ENCODE assay signal across 2 cellular contexts in the genomic region with DNA sequence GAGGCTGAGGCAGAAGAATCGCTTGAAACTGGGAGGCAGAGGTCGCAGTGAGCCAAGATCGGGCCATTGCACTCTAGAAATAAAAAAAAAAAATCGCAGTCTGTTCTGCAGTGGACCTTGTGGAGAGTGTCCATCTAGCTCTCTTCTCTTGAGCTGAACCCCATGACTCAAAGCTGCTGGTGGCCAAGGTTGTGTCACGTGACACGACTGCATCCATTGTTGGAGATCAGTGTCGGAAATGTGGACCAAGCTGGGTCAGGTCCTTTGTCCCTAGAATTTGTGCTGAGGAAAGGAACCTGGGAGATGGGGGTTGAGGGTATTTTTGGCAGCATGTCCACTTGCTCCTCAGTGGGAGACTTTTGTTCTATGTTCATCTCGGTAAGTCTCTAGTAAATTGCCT.
TF ChIP-seq lines count a peak whose summit lies in the region.

No MANE protein-coding gene starts in this region.

TF ChIP-seq in HepG2, 621 proteins besides CTCF, POLR2A, EP300 and RAD21:
- TF ChIP-seq, protein P1, sequence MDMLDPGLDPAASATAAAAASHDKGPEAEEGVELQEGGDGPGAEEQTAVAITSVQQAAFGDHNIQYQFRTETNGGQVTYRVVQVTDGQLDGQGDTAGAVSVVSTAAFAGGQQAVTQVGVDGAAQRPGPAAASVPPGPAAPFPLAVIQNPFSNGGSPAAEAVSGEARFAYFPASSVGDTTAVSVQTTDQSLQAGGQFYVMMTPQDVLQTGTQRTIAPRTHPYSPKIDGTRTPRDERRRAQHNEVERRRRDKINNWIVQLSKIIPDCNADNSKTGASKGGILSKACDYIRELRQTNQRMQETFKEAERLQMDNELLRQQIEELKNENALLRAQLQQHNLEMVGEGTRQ (IDR thresholded peaks at IDR 0.05; ENCODE audit: low read depth, low read length): peak; percentile 83
- TF ChIP-seq, protein P1 (CRISPR knock-in tag; IDR thresholded peaks at IDR 0.05; ENCODE audit: borderline replicate concordance): no peak
- peak; percentile 94 for TF ChIP-seq RAD51 (IDR thresholded peaks at IDR 0.05; ENCODE audit: borderline replicate concordance)
- no peak for TF ChIP-seq FOXP1 (IDR thresholded peaks at IDR 0.05)
- TF ChIP-seq FOXP1 (CRISPR knock-in tag; IDR thresholded peaks at IDR 0.05): no peak

TF ChIP-seq in K562, 482 proteins besides CTCF, POLR2A, EP300 and RAD21 (continued from another document):
- TF ChIP-seq, protein P1 (CRISPR knock-in tag; IDR thresholded peaks at IDR 0.05): peak; percentile 45; the same call in 1 of the 2 replicates
- no peak for TF ChIP-seq ZBTB8A (IDR thresholded peaks at IDR 0.05; ENCODE audit: partially characterized antibody)
- TF ChIP-seq, protein P2, sequence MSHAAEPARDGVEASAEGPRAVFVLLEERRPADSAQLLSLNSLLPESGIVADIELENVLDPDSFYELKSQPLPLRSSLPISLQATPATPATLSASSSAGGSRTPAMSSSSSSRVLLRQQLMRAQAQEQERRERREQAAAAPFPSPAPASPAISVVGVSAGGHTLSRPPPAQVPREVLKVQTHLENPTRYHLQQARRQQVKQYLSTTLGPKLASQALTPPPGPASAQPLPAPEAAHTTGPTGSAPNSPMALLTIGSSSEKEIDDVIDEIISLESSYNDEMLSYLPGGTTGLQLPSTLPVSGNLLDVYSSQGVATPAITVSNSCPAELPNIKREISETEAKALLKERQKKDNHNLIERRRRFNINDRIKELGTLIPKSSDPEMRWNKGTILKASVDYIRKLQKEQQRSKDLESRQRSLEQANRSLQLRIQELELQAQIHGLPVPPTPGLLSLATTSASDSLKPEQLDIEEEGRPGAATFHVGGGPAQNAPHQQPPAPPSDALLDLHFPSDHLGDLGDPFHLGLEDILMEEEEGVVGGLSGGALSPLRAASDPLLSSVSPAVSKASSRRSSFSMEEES (CRISPR knock-in tag; IDR thresholded peaks at IDR 0.05): peak; percentile 87
- peak; percentile 36 for TF ChIP-seq CBFA2T2 (conservative IDR thresholded peaks at IDR 0.05)
- no peak for TF ChIP-seq ZKSCAN3 (CRISPR knock-in tag; IDR thresholded peaks at IDR 0.05)
TF ChIP-seq in K562: peak in this region for 5.
